ENCODE assay signal across 25 cellular contexts in the genomic region with DNA sequence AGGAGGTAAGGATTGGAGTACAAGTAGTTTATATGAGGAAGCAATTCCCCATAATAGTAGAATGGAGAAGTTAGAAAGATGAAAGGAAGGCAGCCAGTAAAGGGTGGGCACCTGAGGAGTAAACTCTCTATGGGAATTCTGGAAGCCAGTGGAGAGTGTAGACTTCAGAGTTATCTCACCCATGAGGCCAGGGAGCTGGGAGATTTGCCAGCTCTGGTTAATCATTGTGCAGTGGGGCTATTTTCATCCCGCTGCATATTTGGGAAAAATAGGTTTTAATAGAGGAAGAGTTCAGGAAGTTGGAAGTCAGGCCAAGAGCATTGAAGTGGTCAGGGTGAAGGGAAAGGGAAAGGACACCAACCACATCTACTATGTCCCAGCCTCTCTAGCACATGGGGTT.
"Had no signal": no experiment of that assay in that cellular context is flagged by ENCODE, and none has a peak within 500 bp of the region (broad histone marks: within the 10 kb centered on the region; RNA-seq: fewer than 3 reads in every experiment).

No MANE protein-coding gene starts in this region.

- H3K4me3 ChIP-seq: adrenal gland, ascending aorta, coronary artery, esophagus muscularis mucosa, gastrocnemius medialis had no signal

- H3K36me3 ChIP-seq: adrenal gland, ascending aorta, brain microvascular endothelial cell, esophagus muscularis mucosa, gastrocnemius medialis had no signal

- H3K27ac ChIP-seq: adrenal gland, ascending aorta, brain microvascular endothelial cell, coronary artery, esophagus muscularis mucosa, foreskin keratinocyte, gastrocnemius medialis had no signal

- H3K4me1 ChIP-seq: adrenal gland, ascending aorta, esophagus muscularis mucosa, foreskin keratinocyte, gastrocnemius medialis had no signal

- H3K9me3 ChIP-seq: adrenal gland, ascending aorta, esophagus muscularis mucosa, gastrocnemius medialis had no signal

- H3K27me3 ChIP-seq: adrenal gland, ascending aorta, brain microvascular endothelial cell, esophagus muscularis mucosa, foreskin keratinocyte, gastrocnemius medialis had no signal

- DNase-seq: activated CD4-positive, alpha-beta T cell treated with anti-CD3 and anti-CD28 coated beads for 1 hour; activated CD4-positive, alpha-beta T cell treated with anti-CD3 and anti-CD28 coated beads for 4 hours; activated CD4-positive, alpha-beta T cell treated with anti-CD3 and anti-CD28 coated beads, Interleukin-2, amount 10 ng/mL, durations not matched to agents 7 days and 5 days; activated CD4-positive, alpha-beta T cell treated with anti-CD3 and anti-CD28 coated beads, Interleukin-2, amount 50 U/mL, for 4 hours; activated CD8-positive, alpha-beta memory T cell treated with anti-CD3 and anti-CD28 coated beads for 24 hours; activated CD8-positive, alpha-beta T cell treated with anti-CD3 and anti-CD28 coated beads for 36 hours; activated effector memory CD4-positive, alpha-beta T cell treated with anti-CD3 and anti-CD28 coated beads, Interleukin-2, amount 50 U/mL, for 16 hours; activated naive CD4-positive, alpha-beta T cell treated with anti-CD3 and anti-CD28 coated beads for 36 hours; activated naive CD8-positive, alpha-beta T cell treated with anti-CD3 and anti-CD28 coated beads for 36 hours; activated naive CD8-positive, alpha-beta T cell treated with anti-CD3 and anti-CD28 coated beads, Interleukin-2, amount 50 U/mL, for 24 hours; activated T-cell treated with anti-CD3 and anti-CD28 coated beads, Interleukin-2, amount 50 U/mL, for 48 hours; adrenal gland; amygdala; brain microvascular endothelial cell; dermis blood vessel endothelial cell; effector CD4-positive, alpha-beta T cell; effector memory CD8-positive, alpha-beta T cell; foreskin keratinocyte; gastrocnemius medialis; T-helper 2 cell had no signal

- FAIRE-seq: bronchial epithelial cell had no signal

- ATAC-seq: activated CD8-positive, alpha-beta T cell treated with anti-CD3 and anti-CD28 coated beads for 36 hours; activated naive CD8-positive, alpha-beta T cell treated with anti-CD3 and anti-CD28 coated beads, Interleukin-2, amount 50 U/mL, for 24 hours; effector memory CD8-positive, alpha-beta T cell; foreskin keratinocyte; gastrocnemius medialis; WTC11 had no signal
